In genomic region chr11:44017443-44018126, GRCh38 we compare ENCODE assay signal across 16 cellular contexts. TPM values are rescaled to one million over a fixed set of nuclear protein-coding genes. Genes with fewer than 3 reads are reported as not detected.
DNase-seq lines count a peak whose midpoint lies in the region; ATAC-seq and TF ChIP-seq lines count a peak whose summit lies in the region.
"Had no signal": no experiment of that assay in that cellular context is flagged by ENCODE, and none has a peak within 500 bp of the region (broad histone marks: within the 10 kb centered on the region; RNA-seq: fewer than 3 reads in every experiment).

No MANE protein-coding gene starts in this region.

- peaks cover 3% of the 10 kb centered on the region for H3K4me1 Mint-ChIP-seq in activated CD8-positive, alpha-beta memory T cell treated with anti-CD3 and anti-CD28 coated beads, Interleukin-2, amount 10 ng/mL, durations not matched to agents 7 days and 5 days
- no peaks in the 10 kb centered on the region for H3K4me1 Mint-ChIP-seq in type B pancreatic cell (ENCODE audit: unreplicated experiment)
- H3K4me1 Mint-ChIP-seq: CD8-positive, alpha-beta memory T cell had no signal

- intact Hi-C loops in body of pancreas (cut with DNase I) (no loop called here), right lobe of liver (cut with DNase I) (no loop called here)

- DNase-seq in activated CD8-positive, alpha-beta memory T cell treated with anti-CD3 and anti-CD28 coated beads, Interleukin-2, amount 10 ng/mL, durations not matched to agents 7 days and 5 days, result peak; percentile 26
- no peak for DNase-seq in activated CD8-positive, alpha-beta memory T cell treated with anti-CD3 and anti-CD28 coated beads for 24 hours
- DNase-seq in body of pancreas, result peak in 1 of 4 donors; percentile 40
- no peak for DNase-seq in right lobe of liver
- DNase-seq in type B pancreatic cell (ENCODE audit: extremely low spot score, unreplicated experiment), result peak; percentile 13
- no peak for DNase-seq in NCI-H510A treated with DMSO at 0.1 percent for 48 hours (lab: John Stamatoyannopoulos, UW)
- no peak for DNase-seq in stimulated activated CD4-positive, alpha-beta T cell treated with anti-CD3 and anti-CD28 coated beads, Interleukin-4, amount 100 ng/mL, for 24 hours
- DNase-seq: activated CD4-positive, alpha-beta memory T cell treated with anti-CD3 and anti-CD28 coated beads, Interleukin-2, amount 10 ng/mL, durations not matched to agents 7 days and 5 days; activated gamma-delta T cell; CD8-positive, alpha-beta memory T cell; effector memory CD8-positive, alpha-beta T cell; NCI-H1436 treated with DMSO at 0.1 percent for 48 hours; stimulated activated naive CD4-positive, alpha-beta T cell had no signal

- TF ChIP-seq CTCF in body of pancreas (IDR thresholded peaks at IDR 0.05) (no peak), right lobe of liver (IDR thresholded peaks at IDR 0.05) (no peak), type B pancreatic cell (conservative IDR thresholded peaks at IDR 0.05) (no peak)

- H3K4me3 Mint-ChIP-seq in activated CD8-positive, alpha-beta memory T cell treated with anti-CD3 and anti-CD28 coated beads, Interleukin-2, amount 10 ng/mL, durations not matched to agents 7 days and 5 days, result no peak overlapping the region
- H3K4me3 Mint-ChIP-seq in type B pancreatic cell, result no peak overlapping the region
- H3K4me3 Mint-ChIP-seq: activated CD4-positive, alpha-beta memory T cell treated with anti-CD3 and anti-CD28 coated beads, Interleukin-2, amount 10 ng/mL, durations not matched to agents 7 days and 5 days; CD8-positive, alpha-beta memory T cell; effector memory CD8-positive, alpha-beta T cell had no signal

- H3K36me3 ChIP-seq in body of pancreas (replicated peaks in 1 of 2; ENCODE audit: insufficient read depth in 1 of 2, low read depth in 2 of 2) (no peaks in the 10 kb centered on the region), right lobe of liver (no peaks in the 10 kb centered on the region)

- H3K27ac ChIP-seq in body of pancreas, result peak overlapping the region in 2 of 4 donors; percentile 15 to 41
- no peak overlapping the region for H3K27ac ChIP-seq in right lobe of liver

- WGBS in body of pancreas, 2 donors, result 35 to 42% methylated on average over 2 to 3 of the region's 3 CpGs
- WGBS in right lobe of liver (ENCODE audit: insufficient coverage, low coverage, low lambda C conversion rate, missing lambda C conversion rate), result 42% methylated on average over 2 of the region's 3 CpGs

- no peaks in the 10 kb centered on the region for H3K27me3 ChIP-seq in body of pancreas
- H3K27me3 ChIP-seq in right lobe of liver, result no peaks in the 10 kb centered on the region

- no peak overlapping the region for H3K27ac Mint-ChIP-seq in activated CD8-positive, alpha-beta memory T cell treated with anti-CD3 and anti-CD28 coated beads, Interleukin-2, amount 10 ng/mL, durations not matched to agents 7 days and 5 days
- no peak overlapping the region for H3K27ac Mint-ChIP-seq in type B pancreatic cell
- H3K27ac Mint-ChIP-seq: activated CD4-positive, alpha-beta memory T cell treated with anti-CD3 and anti-CD28 coated beads, Interleukin-2, amount 10 ng/mL, durations not matched to agents 7 days and 5 days; CD8-positive, alpha-beta memory T cell; effector memory CD8-positive, alpha-beta T cell had no signal

- no peaks in the 10 kb centered on the region for H3K4me1 ChIP-seq in body of pancreas
- H3K4me1 ChIP-seq in right lobe of liver, result peaks cover 0 to 19% (median 0%) of the 10 kb centered on the region in 4 donors

- H3K9me3 Mint-ChIP-seq in activated CD8-positive, alpha-beta memory T cell treated with anti-CD3 and anti-CD28 coated beads, Interleukin-2, amount 10 ng/mL, durations not matched to agents 7 days and 5 days (ENCODE audit: low read depth), result no peaks in the 10 kb centered on the region
- H3K9me3 Mint-ChIP-seq in type B pancreatic cell, result no peaks in the 10 kb centered on the region
- H3K9me3 Mint-ChIP-seq: activated CD4-positive, alpha-beta memory T cell treated with anti-CD3 and anti-CD28 coated beads, Interleukin-2, amount 10 ng/mL, durations not matched to agents 7 days and 5 days had no signal

- no peak for ATAC-seq in activated CD8-positive, alpha-beta memory T cell treated with anti-CD3 and anti-CD28 coated beads, Interleukin-2, amount 10 ng/mL, durations not matched to agents 7 days and 5 days
- ATAC-seq in body of pancreas (peak; percentile 45), right lobe of liver (peak in 3 of 4 donors; percentile 71 to 83 (median 74)), GM21447 (IDR thresholded peaks at IDR 0.05; ENCODE audit: unreplicated experiment) (no peak)
- ATAC-seq: effector memory CD8-positive, alpha-beta T cell had no signal

- no peak overlapping the region for H3K4me3 ChIP-seq in body of pancreas
- no peak overlapping the region for H3K4me3 ChIP-seq in right lobe of liver

- TF ChIP-seq POLR2A in body of pancreas (IDR thresholded peaks at IDR 0.05) (no peak), right lobe of liver (IDR thresholded peaks at IDR 0.05) (no peak)

- peaks cover 29% of the 10 kb centered on the region for H3K27me3 Mint-ChIP-seq in activated CD8-positive, alpha-beta memory T cell treated with anti-CD3 and anti-CD28 coated beads, Interleukin-2, amount 10 ng/mL, durations not matched to agents 7 days and 5 days
- peaks cover 43% of the 10 kb centered on the region for H3K27me3 Mint-ChIP-seq in type B pancreatic cell

- H3K36me3 Mint-ChIP-seq in activated CD8-positive, alpha-beta memory T cell treated with anti-CD3 and anti-CD28 coated beads, Interleukin-2, amount 10 ng/mL, durations not matched to agents 7 days and 5 days, result no peaks in the 10 kb centered on the region
- no peaks in the 10 kb centered on the region for H3K36me3 Mint-ChIP-seq in type B pancreatic cell
- H3K36me3 Mint-ChIP-seq: brain; CD8-positive, alpha-beta memory T cell had no signal

- H3K9me3 ChIP-seq in body of pancreas (no peaks in the 10 kb centered on the region), right lobe of liver (no peaks in the 10 kb centered on the region)

- CTCF ChIA-PET in activated CD8-positive, alpha-beta memory T cell treated with anti-CD3 and anti-CD28 coated beads, Interleukin-2, amount 10 ng/mL, durations not matched to agents 7 days and 5 days (lab: Charles Lee), result no interaction called here

RNA-seq across cellular contexts. Expression of gene ACCSL, which starts 30.2 kb away (rescaled TPM):
- total RNA-seq in activated CD8-positive, alpha-beta memory T cell treated with anti-CD3 and anti-CD28 coated beads, Interleukin-2, amount 10 ng/mL, durations not matched to agents 7 days and 5 days, result not detected
- total RNA-seq in body of pancreas, result not detected
- total RNA-seq in right lobe of liver, result not detected
- not detected in 2 replicates for total RNA-seq in type B pancreatic cell (ENCODE audit: low replicate concordance)
- total RNA-seq: activated CD4-positive, alpha-beta memory T cell treated with anti-CD3 and anti-CD28 coated beads, Interleukin-2, amount 10 ng/mL, durations not matched to agents 7 days and 5 days; CD8-positive, alpha-beta memory T cell; glomerular endothelial cell had no signal

RNA-seq across cellular contexts. Expression of gene ACCS, which starts 48.5 kb away (rescaled TPM):
- 1 to 10 TPM; 4.9 to 7.7 TPM for total RNA-seq in activated CD8-positive, alpha-beta memory T cell treated with anti-CD3 and anti-CD28 coated beads, Interleukin-2, amount 10 ng/mL, durations not matched to agents 7 days and 5 days
- total RNA-seq in body of pancreas, result 10 to 100 TPM; 14.3 to 64.9 TPM
- total RNA-seq in right lobe of liver, result 10 to 100 TPM in 4 of 6 experiments, 1 to 10 TPM in 2; 7.3 to 32.2 (median 15.4) TPM
- 14.2 and 17.9 TPM in 2 replicates for total RNA-seq in type B pancreatic cell (ENCODE audit: low replicate concordance)

Comparison
In these comparisons a context has a peak if more than half of its experiments do, and no peak if none do; other contexts are left out.
1. DNase-seq: peak in activated CD8-positive, alpha-beta memory T cell treated with anti-CD3 and anti-CD28 coated beads, Interleukin-2, amount 10 ng/mL, durations not matched to agents 7 days and 5 days (single experiment) and type B pancreatic cell (single experiment); none in activated CD8-positive, alpha-beta memory T cell treated with anti-CD3 and anti-CD28 coated beads for 24 hours (single experiment), right lobe of liver (0 of 3), NCI-H510A treated with DMSO at 0.1 percent for 48 hours (single experiment) and stimulated activated CD4-positive, alpha-beta T cell treated with anti-CD3 and anti-CD28 coated beads, Interleukin-4, amount 100 ng/mL, for 24 hours (single experiment).
2. ATAC-seq: peak in body of pancreas (single experiment) and right lobe of liver (3 of 4); none in activated CD8-positive, alpha-beta memory T cell treated with anti-CD3 and anti-CD28 coated beads, Interleukin-2, amount 10 ng/mL, durations not matched to agents 7 days and 5 days (single experiment) and GM21447 (single experiment).